ENCODE assay signal across 7 cellular contexts in genomic region chrX:29604381-29604780, GRCh38.
"Had no signal": no experiment of that assay in that cellular context is flagged by ENCODE, and none has a peak within 500 bp of the region (broad histone marks: within the 10 kb centered on the region; RNA-seq: fewer than 3 reads in every experiment).

No MANE protein-coding gene starts in this region.

- H3K27ac ChIP-seq: HL-60, KMS-11 had no signal

- ATAC-seq: HepG2, K562 had no signal

- H3K4me2 ChIP-seq: KMS-11 had no signal

- FAIRE-seq: HepG2, K562 had no signal

- DNase-seq: IMR-90, KBM-7, KG1 had no signal

- H3K4me3 ChIP-seq: K562 had no signal
